Comparison of ENCODE assay signal across 8 cellular contexts in the genomic region with DNA sequence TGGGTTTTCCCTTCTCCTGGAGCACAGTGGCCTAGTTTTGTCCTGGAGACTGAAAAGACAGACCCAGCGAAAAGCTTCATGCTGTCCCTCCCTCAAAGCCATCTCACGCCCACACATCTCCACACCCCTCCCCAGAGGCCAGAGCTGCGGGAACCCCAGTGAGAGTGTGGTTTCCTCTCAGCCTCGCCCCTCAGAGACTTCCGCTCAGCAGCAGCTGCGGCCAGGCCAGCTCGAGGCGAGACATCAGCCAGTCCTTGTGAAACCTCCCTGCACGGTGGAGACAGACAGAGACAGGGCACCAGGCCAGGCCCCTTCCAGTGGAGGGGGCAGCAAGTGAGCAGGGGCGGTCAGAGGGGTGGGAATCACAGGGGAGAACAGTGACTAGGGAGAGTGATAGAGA.
DNase-seq lines count a peak whose midpoint lies in the region; ATAC-seq and TF ChIP-seq lines count a peak whose summit lies in the region.

No MANE protein-coding gene starts in this region.

- H3K4me1 Mint-ChIP-seq in MCF 10A (ENCODE audit: insufficient read depth, unreplicated experiment) = peaks cover 26% of the 10 kb centered on the region
- peaks cover 50% of the 10 kb centered on the region for H3K4me1 Mint-ChIP-seq in memory B cell

- peak; percentile 86 for ATAC-seq in GM19397 (IDR thresholded peaks at IDR 0.05; ENCODE audit: unreplicated experiment)
- peak; percentile 49 for ATAC-seq in HG03469 (IDR thresholded peaks at IDR 0.05; ENCODE audit: unreplicated experiment)
- peak; percentile 80 for ATAC-seq in memory B cell (ENCODE audit: low read depth)

- H3K27ac Mint-ChIP-seq in MCF 10A (ENCODE audit: low read depth, unreplicated experiment) (no peak overlapping the region), memory B cell (peak overlapping the region; percentile 87)

- DNase-seq in AG08396 (ENCODE audit: low spot score) = peak; percentile 55
- DNase-seq in UCSD-AML1 (lab: John Stamatoyannopoulos, UW; ENCODE audit: unreplicated experiment) = peak; percentile 89
- peak; percentile 83 for DNase-seq in MCF 10A (ENCODE audit: unreplicated experiment)
- DNase-seq in memory B cell (ENCODE audit: low spot score in 2 of 2) = peak; percentile 77 to 79
- peak; percentile 62 for DNase-seq in stimulated activated CD8-positive, alpha-beta memory T cell treated with anti-CD3 and anti-CD28 coated beads, Interleukin-4, amount 100 ng/mL, for 24 hours (ENCODE audit: low read depth)
- no peak for DNase-seq in amniotic stem cell (lab: John Stamatoyannopoulos, UW)

- H3K4me3 Mint-ChIP-seq in MCF 10A (ENCODE audit: unreplicated experiment) = no peak overlapping the region
- peak overlapping the region; percentile 81 for H3K4me3 Mint-ChIP-seq in memory B cell

- peaks cover 6% of the 10 kb centered on the region for H3K36me3 Mint-ChIP-seq in MCF 10A (ENCODE audit: insufficient read depth, unreplicated experiment)
- H3K36me3 Mint-ChIP-seq in memory B cell = no peaks in the 10 kb centered on the region

- CTCF ChIA-PET in MCF 10A (lab: Yijun Ruan, JAX) = interaction anchor here (1.0 kb wide), 1 partner anchor 131 kb away, joined by 3 read pairs; no protein-coding TSS in a partner anchor

- intact Hi-C loops in MCF 10A (cut with micrococcal nuclease) = loop anchor here (10.0 kb wide), 1 partner anchor 47 kb away; no protein-coding TSS in a partner anchor

- H3K9me3 Mint-ChIP-seq in MCF 10A (ENCODE audit: unreplicated experiment) = no peaks in the 10 kb centered on the region
- peaks cover 2% of the 10 kb centered on the region for H3K9me3 Mint-ChIP-seq in memory B cell

- POLR2A ChIA-PET in MCF 10A (lab: Yijun Ruan, JAX) = interaction anchor here (1.0 kb wide), 1 partner anchor 37 kb away, joined by 3 read pairs; no protein-coding TSS in a partner anchor

- BruUV-seq in MCF 10A (replicated peaks; lab: Mats Ljungman, UMichigan) = no TSS peak

- no peak for TF ChIP-seq CTCF in MCF 10A (IDR thresholded peaks at IDR 0.05; ENCODE audit: unreplicated experiment)

- H3K27me3 Mint-ChIP-seq in MCF 10A (ENCODE audit: insufficient read depth, unreplicated experiment) (no peaks in the 10 kb centered on the region), memory B cell (peaks cover 10% of the 10 kb centered on the region)
